Comparison of ENCODE assay signal across 8 cellular contexts in the genomic region with DNA sequence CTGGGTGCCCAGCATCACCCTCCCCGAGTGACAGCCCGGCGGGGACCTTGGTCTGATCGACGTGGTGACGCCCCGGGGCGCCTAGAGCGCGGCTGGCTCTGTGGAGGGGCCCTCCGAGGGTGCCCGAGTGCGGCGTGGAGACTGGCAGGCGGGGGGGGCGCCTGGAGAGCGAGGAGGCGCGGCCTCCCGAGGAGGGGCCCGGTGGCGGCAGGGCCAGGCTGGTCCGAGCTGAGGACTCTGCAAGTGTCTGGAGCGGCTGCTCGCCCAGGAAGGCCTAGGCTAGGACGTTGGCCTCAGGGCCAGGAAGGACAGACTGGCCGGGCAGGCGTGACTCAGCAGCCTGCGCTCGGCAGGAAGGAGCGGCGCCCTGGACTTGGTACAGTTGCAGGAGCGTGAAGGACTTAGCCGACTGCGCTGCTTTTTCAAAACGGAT. TPM values are rescaled to one million over a fixed set of nuclear protein-coding genes. Genes with fewer than 3 reads are reported as not detected.
DNase-seq lines count a peak whose midpoint lies in the region; ATAC-seq, FAIRE-seq and TF ChIP-seq lines count a peak whose summit lies in the region.

No MANE protein-coding gene starts in this region.

- peak overlapping the region; percentile 72; the same call in 1 of the 2 replicates for H2BK5ac ChIP-seq in H1 (ENCODE audit: low read depth, low read length)

- H3K9me2 ChIP-seq in MM.1S (replicated peaks; ENCODE audit: insufficient read depth, low read length) (no peaks in the 10 kb centered on the region), OCI-LY7 (ENCODE audit: insufficient read depth, low read length) (no peaks in the 10 kb centered on the region)

- H3K9me3 ChIP-seq in MM.1S (replicated peaks; ENCODE audit: insufficient read depth, low read length) (no peaks in the 10 kb centered on the region), H1 (ENCODE audit: insufficient read depth in 2 of 2, low read depth in 1 of 2, low read length in 1 of 2) (no peaks in the 10 kb centered on the region), right lobe of liver (no peaks in the 10 kb centered on the region), OCI-LY7 (ENCODE audit: low read length) (no peaks in the 10 kb centered on the region)

- H2BK15ac ChIP-seq in H1 (ENCODE audit: low read length) = no peak overlapping the region

- H3K27ac ChIP-seq in MM.1S (ENCODE audit: low read length) (peak overlapping the region; percentile 20; the same call in 1 of the 2 replicates), H1 (ENCODE audit: low read depth, low read length) (no peak overlapping the region), right lobe of liver (peak overlapping the region; percentile 86 to 94 (median 89)), OCI-LY7 (ENCODE audit: low read depth, low read length, poor library complexity, severe bottlenecking) (no peak overlapping the region)

- H2AFZ ChIP-seq in MM.1S (ENCODE audit: low read length) (peak overlapping the region; percentile 62), H1 (ENCODE audit: low read length) (no peak overlapping the region), OCI-LY7 (ENCODE audit: low read length) (no peak overlapping the region)

- no peak overlapping the region for H2AK5ac ChIP-seq in H1 (ENCODE audit: low read depth, low read length)

- peak overlapping the region; percentile 76 for H3K27ac Mint-ChIP-seq in activated CD8-positive, alpha-beta T cell treated with anti-CD3 and anti-CD28 coated beads for 36 hours

- H4K20me1 ChIP-seq in MM.1S (ENCODE audit: insufficient read depth, low read length) (no peaks in the 10 kb centered on the region), H1 (replicated peaks in 1 of 2; ENCODE audit: control insufficient read depth in 1 of 2, insufficient read depth in 2 of 2, low read length in 2 of 2) (peaks cover 7 to 15% of the 10 kb centered on the region in 2 experiments), OCI-LY7 (ENCODE audit: insufficient read depth, low read length) (0 out of 2 replicates have a peak, but pooled peaks cover 5% of the 10 kb centered on the region)

- no peaks in the 10 kb centered on the region for H3K36me3 Mint-ChIP-seq in activated CD8-positive, alpha-beta T cell treated with anti-CD3 and anti-CD28 coated beads for 36 hours (ENCODE audit: low read depth)

- TF ChIP-seq POLR2A in H1 (IDR thresholded peaks at IDR 0.05; ENCODE audit: control extremely low read depth in 1 of 2, low read depth in 2 of 2, low read length in 2 of 2) (no peak), right lobe of liver (IDR thresholded peaks at IDR 0.05) (peak; percentile 54)

- no peak overlapping the region for H3K23ac ChIP-seq in H1 (ENCODE audit: insufficient read length)

- H3K36me3 ChIP-seq in MM.1S (replicated peaks; ENCODE audit: insufficient read depth, low read length) (no peaks in the 10 kb centered on the region), H1 (ENCODE audit: control insufficient read depth in 2 of 4, insufficient read depth in 4 of 4, low read length in 3 of 4) (peaks cover 0 to 22% (median 2%) of the 10 kb centered on the region in 4 experiments; a peak in 3 of 8 replicates), right lobe of liver (peaks cover 0 to 11% (median 4%) of the 10 kb centered on the region in 4 donors), OCI-LY7 (ENCODE audit: insufficient read depth, low read length) (no peaks in the 10 kb centered on the region)

- H2BK120ac ChIP-seq in H1 (replicated peaks; ENCODE audit: low read depth, low read length) = no peak overlapping the region

- H3K4me1 Mint-ChIP-seq in activated CD8-positive, alpha-beta T cell treated with anti-CD3 and anti-CD28 coated beads for 36 hours (ENCODE audit: low read depth) = peaks cover 23% of the 10 kb centered on the region

- intact Hi-C loops in activated CD8-positive, alpha-beta T cell treated with anti-CD3 and anti-CD28 coated beads for 36 hours (cut with micrococcal nuclease) = loop anchor here (10.0 kb wide), 1 partner anchor 99 kb away; no protein-coding TSS in a partner anchor
- intact Hi-C loops in right lobe of liver (cut with DNase I) (loop anchor here (2.0 to 10.0 kb wide), 3 partner anchors 49 to 315 kb away; no protein-coding TSS in a partner anchor), OCI-LY7 (cut with micrococcal nuclease; ENCODE audit: unreplicated experiment) (no loop called here)

- H3K14ac ChIP-seq in H1 (ENCODE audit: insufficient read length) = no peak overlapping the region

- H3K79me1 ChIP-seq in H1 (ENCODE audit: low read depth, low read length) = no peaks in the 10 kb centered on the region; the same call in 1 of the 2 replicates

- CTCF ChIA-PET in activated CD8-positive, alpha-beta T cell treated with anti-CD3 and anti-CD28 coated beads for 36 hours (lab: Charles Lee) = interaction anchor here (16.5 kb wide), 1 partner anchor 497 kb away, joined by 355 read pairs; no protein-coding TSS in a partner anchor
- CTCF ChIA-PET in H1 (lab: Charles Lee; ENCODE audit: partially characterized antibody) (interaction anchor here (0.8 to 4.5 kb wide), 7 partner anchors 8 to 494 kb away, joined by 3 to 30 read pairs (median 3); no protein-coding TSS in a partner anchor), OCI-LY7 (lab: Charles Lee; ENCODE audit: unreplicated experiment) (no interaction called here)

- POLR2A ChIA-PET in activated CD8-positive, alpha-beta T cell treated with anti-CD3 and anti-CD28 coated beads for 36 hours (lab: Charles Lee) = interaction anchor here (0.9 to 1.5 kb wide), 3 partner anchors 12 to 487 kb away, joined by 3 to 4 read pairs (median 4); no protein-coding TSS in a partner anchor
- POLR2A ChIA-PET in H1 (lab: Charles Lee; ENCODE audit: partially characterized antibody) (interaction anchor here (0.8 to 6.2 kb wide), 13 partner anchors 11 to 310 kb away, joined by 3 to 107 read pairs (median 5); no protein-coding TSS in a partner anchor), OCI-LY7 (lab: Charles Lee) (no interaction called here)

- H3K27me3 ChIP-seq in MM.1S (replicated peaks; ENCODE audit: insufficient read depth, low read length) = peaks cover 27% of the 10 kb centered on the region
- peaks cover 0 to 18% (median 13%) of the 10 kb centered on the region in 4 experiments; a peak in 5 of 7 replicates for H3K27me3 ChIP-seq in H1 (replicated peaks in 1 of 4; ENCODE audit: control insufficient read depth in 3 of 4, extremely low read depth in 1 of 4, insufficient read depth in 3 of 4, low read length in 3 of 4)
- H3K27me3 ChIP-seq in right lobe of liver = no peaks in the 10 kb centered on the region

- BruUV-seq in OCI-LY7 (replicated peaks; lab: Mats Ljungman, UMichigan) = no TSS peak

- H4K8ac ChIP-seq in H1 (ENCODE audit: extremely low read depth, insufficient read depth, low read length) = no peak overlapping the region

- H4K5ac ChIP-seq in H1 (ENCODE audit: insufficient read length, low read depth, low read length) = no peak overlapping the region

- H3K9ac ChIP-seq in MM.1S (ENCODE audit: low read length) (peak overlapping the region; percentile 11; the same call in 1 of the 2 replicates), H1 (replicated peaks in 1 of 4; ENCODE audit: extremely low read depth in 1 of 4, low read depth in 3 of 4, low read length in 3 of 4) (peak overlapping the region in 3 of 4 experiments; percentile 13 to 50 (median 48); a peak in 4 of 7 replicates)

- H3K4me2 ChIP-seq in MM.1S (ENCODE audit: low read depth, low read length) = peak overlapping the region; percentile 100
- H3K4me2 ChIP-seq in H1 (ENCODE audit: insufficient read depth in 1 of 2, low read depth in 2 of 2, low read length in 2 of 2) = peak overlapping the region; percentile 52 to 98
- no peak overlapping the region for H3K4me2 ChIP-seq in OCI-LY7 (ENCODE audit: low read length)

- H3K4ac ChIP-seq in H1 (replicated peaks; ENCODE audit: insufficient read length, low read depth, low read length) = no peak overlapping the region

- no peaks in the 10 kb centered on the region for H3K9me3 Mint-ChIP-seq in activated CD8-positive, alpha-beta T cell treated with anti-CD3 and anti-CD28 coated beads for 36 hours

- H3K4me3 ChIP-seq in MM.1S (ENCODE audit: low read length) = peak overlapping the region; percentile 74
- H3K4me3 ChIP-seq in H1 (ENCODE audit: extremely low read depth in 1 of 4, insufficient read depth in 2 of 4, low read depth in 3 of 4, low read length in 4 of 4) = peak overlapping the region; percentile 59 to 88 (median 78)
- peak overlapping the region; percentile 72 to 92 (median 84) for H3K4me3 ChIP-seq in right lobe of liver
- H3K4me3 ChIP-seq in OCI-LY7 (ENCODE audit: low read depth, low read length, poor library complexity, severe bottlenecking) = no peak overlapping the region

- H3K4me3 Mint-ChIP-seq in activated CD8-positive, alpha-beta T cell treated with anti-CD3 and anti-CD28 coated beads for 36 hours = peak overlapping the region; percentile 84

- no peak overlapping the region for H2BK20ac ChIP-seq in H1 (ENCODE audit: low read length)

- TF ChIP-seq EP300 in H1 (IDR thresholded peaks at IDR 0.05; ENCODE audit: borderline replicate concordance in 1 of 2, low read depth in 2 of 2, low read length in 2 of 2) = no peak

- no peaks in the 10 kb centered on the region for H3K79me2 ChIP-seq in MM.1S (ENCODE audit: low read length)
- peaks cover 0 to 14% of the 10 kb centered on the region in 2 experiments; a peak in 1 of 4 replicates for H3K79me2 ChIP-seq in H1 (ENCODE audit: control insufficient read depth in 1 of 2, insufficient read depth in 2 of 2, low read length in 2 of 2)
- no peaks in the 10 kb centered on the region for H3K79me2 ChIP-seq in OCI-LY7 (ENCODE audit: insufficient read depth, low read depth, low read length)

- H3K56ac ChIP-seq in H1 (replicated peaks; ENCODE audit: insufficient read length, low read depth, low read length) = no peak overlapping the region

- ATAC-seq in activated CD8-positive, alpha-beta T cell treated with anti-CD3 and anti-CD28 coated beads for 36 hours = peak; percentile 12
- ATAC-seq in right lobe of liver = peak; percentile 39 to 56 (median 40)

- DNase-seq in EL = peak; percentile 78
- peak; percentile 25 for DNase-seq in MM.1S
- peak; percentile 58 for DNase-seq in activated CD8-positive, alpha-beta T cell treated with anti-CD3 and anti-CD28 coated beads for 36 hours
- DNase-seq in H1 (ENCODE audit: low read depth in 1 of 2, low spot score in 2 of 2) = no peak
- DNase-seq in right lobe of liver = peak; percentile 83 to 85 (median 85)
- DNase-seq in stimulated activated CD4-positive, alpha-beta T cell treated with anti-CD3 and anti-CD28 coated beads, Interleukin-2, amount 100 ng/mL, for 24 hours = peak; percentile 47 to 49
- DNase-seq in KG1 (lab: John Stamatoyannopoulos, UW) = no peak
- no peak for DNase-seq in OCI-LY7 (ENCODE audit: low spot score)

- H3K18ac ChIP-seq in H1 (ENCODE audit: extremely low read depth, low read length) = peak overlapping the region; percentile 22; the same call in 1 of the 2 replicates

- peaks cover 22% of the 10 kb centered on the region for H3F3A ChIP-seq in MM.1S (ENCODE audit: insufficient read depth, low read length)

- no peak for TF ChIP-seq CTCF in MM.1S (IDR thresholded peaks at IDR 0.05; ENCODE audit: low read length)
- no peak for TF ChIP-seq CTCF in activated CD8-positive, alpha-beta T cell treated with anti-CD3 and anti-CD28 coated beads for 36 hours (IDR thresholded peaks at IDR 0.05)
- no peak for TF ChIP-seq CTCF in H1 (IDR thresholded peaks at IDR 0.05; ENCODE audit: control extremely low read depth in 1 of 3, insufficient read depth in 1 of 3, low read depth in 1 of 3, low read length in 3 of 3)
- no peak for TF ChIP-seq CTCF in right lobe of liver (IDR thresholded peaks at IDR 0.05)
- no peak for TF ChIP-seq CTCF in OCI-LY7 (conservative IDR thresholded peaks at IDR 0.05; ENCODE audit: low read length)

- H3K4me1 ChIP-seq in MM.1S (ENCODE audit: low read length) (peaks cover 4% of the 10 kb centered on the region; the same call in 1 of the 2 replicates), H1 (replicated peaks in 1 of 4; ENCODE audit: control insufficient read depth in 3 of 4, insufficient read depth in 4 of 4, low read length in 3 of 4) (peaks cover 0 to 13% (median 9%) of the 10 kb centered on the region in 4 experiments; a peak in 6 of 7 replicates), right lobe of liver (peaks cover 0 to 30% (median 6%) of the 10 kb centered on the region in 4 donors), OCI-LY7 (ENCODE audit: insufficient read depth, low read length, poor library complexity, severe bottlenecking) (peaks cover 13% of the 10 kb centered on the region)

- H4K91ac ChIP-seq in H1 (replicated peaks; ENCODE audit: insufficient read length, low read length) = no peak overlapping the region

- no peak for FAIRE-seq in H1 (lab: Jason Lieb, UNC)

- no peak for TF ChIP-seq RAD21 in H1 (IDR thresholded peaks at IDR 0.05 in 1 of 2, conservative IDR thresholded peaks at IDR 0.05 in 1 of 2; ENCODE audit: low read depth in 2 of 2, low read length in 2 of 2)

- WGBS in H1 (ENCODE audit: extremely low coverage in 1 of 2, insufficient coverage in 1 of 2, insufficient read length in 1 of 2, insufficient replicate concordance in 2 of 2, low coverage in 1 of 2, low lambda C conversion rate in 2 of 2, missing lambda C conversion rate in 1 of 2), 2 experiments = 6% methylated on average over 36 of the region's 36 CpGs; no CpG with 5 or more reads in 1 of the 2 experiments
- WGBS in right lobe of liver (ENCODE audit: insufficient coverage, low coverage, low lambda C conversion rate, missing lambda C conversion rate) = 7% methylated on average over 9 of the region's 36 CpGs

- H2BK12ac ChIP-seq in H1 (ENCODE audit: low read depth, low read length) = peak overlapping the region; percentile 75; the same call in 1 of the 2 replicates

- H3K23me2 ChIP-seq in H1 (ENCODE audit: low read depth, low read length) = peaks cover 22% of the 10 kb centered on the region

- peaks cover 3% of the 10 kb centered on the region for H3K27me3 Mint-ChIP-seq in activated CD8-positive, alpha-beta T cell treated with anti-CD3 and anti-CD28 coated beads for 36 hours

RNA-seq across cellular contexts. Expression of a gene that starts 1.3 kb away (rescaled TPM):
- total RNA-seq in activated CD8-positive, alpha-beta T cell treated with anti-CD3 and anti-CD28 coated beads for 36 hours = 1 to 10 TPM; 3.7 to 5.0 TPM
- total RNA-seq in H1 (2021; fragmentation: NEBNext Ultra II Directional; extraction: Animal tissue kit (Norgen Biotek cat#: 25700)) = 7.0 and 9.2 TPM in 2 replicates
- 11.4 and 20.7 TPM in 2 replicates for polyA plus RNA-seq in H1 (2011; rRNA removed)
- 9.8 TPM for polyA plus RNA-seq in H1 (2011; cell fraction: cytosol; rRNA removed)
- polyA plus RNA-seq in H1 (2011; cell fraction: nucleus; rRNA removed) = 16.9 TPM
- 5.2 to 17.2 TPM (median 11.3 TPM) in 4 replicates for polyA plus RNA-seq in H1 (2012, experiment 1 of 2)
- 4.4 TPM for polyA plus RNA-seq in H1 (2012, experiment 2 of 2)
- 7.4 TPM for polyA plus RNA-seq in H1 (2013, experiment 1 of 2)
- 5.6 TPM for polyA plus RNA-seq in H1 (2013, experiment 2 of 2)
- polyA minus RNA-seq in H1 (2011; rRNA and poly(A)+ RNA removed) = 1.5 and 2.4 TPM in 2 replicates
- 3.4 TPM for polyA minus RNA-seq in H1 (2011; cell fraction: cytosol; rRNA and poly(A)+ RNA removed)
- polyA minus RNA-seq in H1 (2011; cell fraction: nucleus; rRNA and poly(A)+ RNA removed) = 9.3 TPM
- total RNA-seq in right lobe of liver = 100 to 1,000 TPM in 2 of 6 experiments, 10 to 100 TPM in 4; 11.4 to 130 (median 30.9) TPM
- not detected in 2 replicates for total RNA-seq in OCI-LY7 (2014; rRNA removed; shearing (Covaris generic))
- not detected in 2 replicates for total RNA-seq in OCI-LY7 (2022)

Comparison
In these comparisons a context has a peak if more than half of its experiments do, and no peak if none do; other contexts are left out.
1. DNase-seq: peak in EL (single experiment), MM.1S (single experiment), activated CD8-positive, alpha-beta T cell treated with anti-CD3 and anti-CD28 coated beads for 36 hours (single experiment), right lobe of liver (3 of 3) and stimulated activated CD4-positive, alpha-beta T cell treated with anti-CD3 and anti-CD28 coated beads, Interleukin-2, amount 100 ng/mL, for 24 hours (2 of 2); none in H1 (0 of 2), KG1 (single experiment) and OCI-LY7 (single experiment).
2. H3K27ac ChIP-seq: peak in MM.1S (single experiment) and right lobe of liver (3 of 3); none in H1 (single experiment) and OCI-LY7 (single experiment).